35 cellular contexts compared by ENCODE assay signal in the genomic region with DNA sequence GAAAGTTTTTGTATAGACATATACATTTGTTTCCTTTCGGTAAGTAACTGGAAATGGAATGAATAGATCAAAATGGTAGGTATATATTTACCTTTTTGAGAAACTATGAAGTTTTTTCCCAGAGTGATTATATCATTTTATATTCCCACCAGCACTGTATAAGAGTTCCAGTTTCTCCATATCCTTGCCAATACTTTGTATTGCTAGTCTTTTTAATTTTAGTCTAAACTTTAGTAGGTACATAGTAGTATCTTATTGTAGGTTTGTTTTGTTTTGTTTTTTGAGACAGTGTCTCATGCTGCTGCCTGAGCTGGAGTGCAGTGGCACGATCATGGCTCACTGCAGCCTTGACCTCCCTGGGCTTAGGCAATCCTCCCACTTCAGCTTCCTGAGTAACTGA.
"Had no signal": no experiment of that assay in that cellular context is flagged by ENCODE, and none has a peak within 500 bp of the region (broad histone marks: within the 10 kb centered on the region; RNA-seq: fewer than 3 reads in every experiment).

No MANE protein-coding gene starts in this region.

- H3K9me3 ChIP-seq: MG63 had no signal

- H3K27me3 ChIP-seq: MG63 had no signal

- DNase-seq: Karpas-422, Kasumi-1, MG63, MM.1S, MV-4-11, NCI-H1048, NCI-H1092, NCI-H1092 treated with DMSO at 0.1 percent for 48 hours, NCI-H1105, NCI-H1105 treated with DMSO at 0.1 percent for 48 hours, NCI-H1417, NCI-H1417 treated with DMSO at 0.1 percent for 48 hours, NCI-H1436, NCI-H1436 treated with DMSO at 0.1 percent for 48 hours, NCI-H146, NCI-H1694, NCI-H1694 treated with DMSO at 0.1 percent for 48 hours, NCI-H187, NCI-H187 treated with DMSO at 0.1 percent for 48 hours, NCI-H1930, NCI-H2029, NCI-H2029 treated with DMSO at 0.1 percent for 48 hours, NCI-H2081, NCI-H2081 treated with DMSO at 0.1 percent for 48 hours, NCI-H2107, NCI-H2171, NCI-H2171 treated with DMSO at 0.1 percent for 48 hours, NCI-H2227 treated with DMSO at 0.1 percent for 48 hours, NCI-H226, NCI-H345, NCI-H446, NCI-H446 treated with DMSO at 0.1 percent for 48 hours, NCI-H510A, NCI-H510A treated with DMSO at 0.1 percent for 48 hours, NCI-H524 had no signal

- H3K4me3 ChIP-seq: MG63 had no signal
